ENCODE assay signal across 11 cellular contexts in genomic region chr2:128563348-128563687, GRCh38.
A peak's percentile ranks its signal among the peaks of the same experiment; 100 is the strongest.
DNase-seq lines count a peak whose midpoint lies in the region; ATAC-seq and TF ChIP-seq lines count a peak whose summit lies in the region.
"Had no signal": no experiment of that assay in that cellular context is flagged by ENCODE, and none has a peak within 500 bp of the region (broad histone marks: within the 10 kb centered on the region; RNA-seq: fewer than 3 reads in every experiment).

No MANE protein-coding gene starts in this region.

- peak overlapping the region; percentile 75 for H3K27ac ChIP-seq in fibroblast of lung (ENCODE audit: insufficient read depth, low read length)
- no peak overlapping the region for H3K27ac ChIP-seq in upper lobe of right lung
- H3K27ac ChIP-seq: parathyroid adenoma had no signal

- H3K4me1 ChIP-seq in fibroblast of lung (ENCODE audit: control insufficient read depth, extremely low read depth, insufficient read depth, low read length) (peaks cover 8% of the 10 kb centered on the region), upper lobe of right lung (peaks cover 4% of the 10 kb centered on the region)
- H3K4me1 ChIP-seq: parathyroid adenoma had no signal

- DNase-seq in NCI-H446 treated with DMSO at 0.1 percent for 48 hours (lab: John Stamatoyannopoulos, UW) (peak; percentile 24), fibroblast of lung (ENCODE audit: low read depth in 2 of 2) (peak; percentile 95 to 99), midbrain (lab: John Stamatoyannopoulos, UW) (peak; percentile 55), upper lobe of right lung (no peak), DMS79 treated with DMSO at 0.1 percent for 48 hours (lab: John Stamatoyannopoulos, UW) (no peak), SIG-M5 treated with dmso at 0.1 percent for 504 hours (lab: John Stamatoyannopoulos, UW; ENCODE audit: unreplicated experiment) (no peak)
- DNase-seq: activated B cell treated with CpG ODN at 0.5 μM for 24 hours; activated naive CD8-positive, alpha-beta T cell treated with anti-CD3 and anti-CD28 coated beads for 36 hours; NCI-H1105 treated with DMSO at 0.1 percent for 48 hours had no signal

- ATAC-seq in upper lobe of right lung (peak; percentile 68), HG02884 (IDR thresholded peaks at IDR 0.05; ENCODE audit: unreplicated experiment) (no peak)

- no peak overlapping the region for H2AFZ ChIP-seq in fibroblast of lung (ENCODE audit: low read length)
- H2AFZ ChIP-seq: parathyroid adenoma had no signal

- H3K27me3 ChIP-seq in fibroblast of lung (ENCODE audit: control insufficient read depth, insufficient read depth, low read length) (no peaks in the 10 kb centered on the region), upper lobe of right lung (no peaks in the 10 kb centered on the region)

- TF ChIP-seq CTCF in fibroblast of lung (conservative IDR thresholded peaks at IDR 0.05 in 1 of 2, IDR thresholded peaks at IDR 0.05 in 1 of 2; ENCODE audit: low read depth in 1 of 2, low read length in 2 of 2) (no peak), upper lobe of right lung (IDR thresholded peaks at IDR 0.05) (no peak)

- H3K36me3 ChIP-seq in fibroblast of lung (ENCODE audit: control insufficient read depth, insufficient read depth, low read length) (no peaks in the 10 kb centered on the region), upper lobe of right lung (no peaks in the 10 kb centered on the region)

- no peaks in the 10 kb centered on the region for H3K79me2 ChIP-seq in fibroblast of lung (ENCODE audit: control insufficient read depth, insufficient read depth, low read length)
- H3K79me2 ChIP-seq: parathyroid adenoma had no signal

- no peak overlapping the region for H3K9ac ChIP-seq in fibroblast of lung (ENCODE audit: insufficient read depth, low read length)
- H3K9ac ChIP-seq: parathyroid adenoma had no signal

- no peaks in the 10 kb centered on the region for H3K9me3 ChIP-seq in fibroblast of lung (ENCODE audit: control insufficient read depth, insufficient read depth, low read depth, low read length)
- H3K9me3 ChIP-seq in upper lobe of right lung: no peaks in the 10 kb centered on the region

- no peak overlapping the region for H3K4me2 ChIP-seq in fibroblast of lung (ENCODE audit: extremely low read depth, insufficient read depth, low read length)

- H4K20me1 ChIP-seq in fibroblast of lung (ENCODE audit: control insufficient read depth, extremely low read depth, insufficient read depth, low read length): no peaks in the 10 kb centered on the region

- intact Hi-C loops in upper lobe of right lung (cut with DNase I): no loop called here

- H3K4me3 ChIP-seq in fibroblast of lung (replicated peaks in 1 of 4; ENCODE audit: control extremely low read depth in 1 of 4, insufficient read depth in 1 of 4, low read depth in 3 of 4, low read length in 4 of 4) (no peak overlapping the region), upper lobe of right lung (no peak overlapping the region)

Comparison
In these comparisons a context has a peak if more than half of its experiments do, and no peak if none do; other contexts are left out.
1. DNase-seq: peak in NCI-H446 treated with DMSO at 0.1 percent for 48 hours (single experiment), fibroblast of lung (2 of 2) and midbrain (single experiment); none in upper lobe of right lung (single experiment), DMS79 treated with DMSO at 0.1 percent for 48 hours (single experiment) and SIG-M5 treated with dmso at 0.1 percent for 504 hours (single experiment).